ENCODE assay signal across 8 cellular contexts in genomic region chr1:150293433-150294253, GRCh38. TPM values are rescaled to one million over a fixed set of nuclear protein-coding genes. Genes with fewer than 3 reads are reported as not detected.
A peak's percentile ranks its signal among the peaks of the same experiment; 100 is the strongest.
DNase-seq lines count a peak whose midpoint lies in the region; ATAC-seq, FAIRE-seq and TF ChIP-seq lines count a peak whose summit lies in the region.

Gene MRPS21, plus strand, starts transcription at chr1:150293861. Its CDS starts 506 bp downstream, at chr1:150294367.

- H3K27me3 ChIP-seq in HUES48 (ENCODE audit: control insufficient read depth, insufficient read depth, low read length) = no peaks in the 10 kb centered on the region
- no peaks in the 10 kb centered on the region for H3K27me3 ChIP-seq in NT2/D1 (ENCODE audit: insufficient read depth, insufficient read length)
- H3K27me3 ChIP-seq in H1 (replicated peaks in 1 of 4; ENCODE audit: control insufficient read depth in 3 of 4, extremely low read depth in 1 of 4, insufficient read depth in 3 of 4, low read length in 3 of 4) = no peaks in the 10 kb centered on the region
- no peaks in the 10 kb centered on the region for H3K27me3 ChIP-seq in mesenchymal stem cell (ENCODE audit: control insufficient read depth in 1 of 2, insufficient read depth in 1 of 2, low read length in 2 of 2)

- H4K20me1 ChIP-seq in H1 (replicated peaks in 1 of 2; ENCODE audit: control insufficient read depth in 1 of 2, insufficient read depth in 2 of 2, low read length in 2 of 2) = no peaks in the 10 kb centered on the region

- 0 out of 2 replicates have a peak within 1 kb of the TSS, but pooled peaks have one; percentile 39 for H3K18ac ChIP-seq in H1 (ENCODE audit: extremely low read depth, low read length)
- peak within 1 kb of the TSS in 1 of 2 experiments; percentile 41 for H3K18ac ChIP-seq in mesenchymal stem cell (ENCODE audit: low read depth in 1 of 2, low read length in 2 of 2)

- H3K27ac ChIP-seq in HUES48 (ENCODE audit: low read depth, low read length) (peak within 1 kb of the TSS; percentile 79), H1 (ENCODE audit: low read depth, low read length) (peak within 1 kb of the TSS; percentile 90), mesenchymal stem cell (ENCODE audit: low read length, poor library complexity, severe bottlenecking) (peak within 1 kb of the TSS; percentile 15)

- H2BK15ac ChIP-seq in H1 (ENCODE audit: low read length) (0 out of 2 replicates have a peak within 1 kb of the TSS, but pooled peaks have one; percentile 93), mesenchymal stem cell (ENCODE audit: low read depth, poor library complexity, severe bottlenecking) (no peak within 1 kb of the TSS)

- TF ChIP-seq RAD21 in H1 (IDR thresholded peaks at IDR 0.05 in 1 of 2, conservative IDR thresholded peaks at IDR 0.05 in 1 of 2; ENCODE audit: low read depth in 2 of 2, low read length in 2 of 2) = no peak

- peaks cover 33% of the 10 kb centered on the region for H3K36me3 ChIP-seq in HUES48 (ENCODE audit: control insufficient read depth, insufficient read depth, low read length)
- H3K36me3 ChIP-seq in NT2/D1 (ENCODE audit: insufficient read depth, insufficient read length, low read length) = peaks cover 40% of the 10 kb centered on the region
- peaks cover 15 to 29% (median 19%) of the 10 kb centered on the region in 4 experiments; a peak in 7 of 8 replicates for H3K36me3 ChIP-seq in H1 (ENCODE audit: control insufficient read depth in 2 of 4, insufficient read depth in 4 of 4, low read length in 3 of 4)
- peaks cover 9 to 34% of the 10 kb centered on the region in 2 experiments for H3K36me3 ChIP-seq in mesenchymal stem cell (ENCODE audit: control insufficient read depth in 1 of 2, insufficient read depth in 2 of 2, low read depth in 1 of 2, low read length in 2 of 2)

- peak within 1 kb of the TSS; percentile 80 for H2BK12ac ChIP-seq in H1 (ENCODE audit: low read depth, low read length)
- no peak within 1 kb of the TSS for H2BK12ac ChIP-seq in mesenchymal stem cell (ENCODE audit: low read length in 2 of 2)

- H4K8ac ChIP-seq in H1 (ENCODE audit: extremely low read depth, insufficient read depth, low read length) = peak within 1 kb of the TSS; percentile 99; the same call in 1 of the 2 replicates
- peak within 1 kb of the TSS; percentile 66 for H4K8ac ChIP-seq in mesenchymal stem cell (ENCODE audit: low read length)

- FAIRE-seq in H1 (lab: Jason Lieb, UNC) = peak; percentile 57

- H2AFZ ChIP-seq in H1 (ENCODE audit: low read length) (peak within 1 kb of the TSS; percentile 71), mesenchymal stem cell (ENCODE audit: low read depth, low read length) (peak within 1 kb of the TSS; percentile 83)

- H3K4me2 ChIP-seq in H1 (ENCODE audit: insufficient read depth in 1 of 2, low read depth in 2 of 2, low read length in 2 of 2) (peak within 1 kb of the TSS; percentile 72 to 78), mesenchymal stem cell (ENCODE audit: low read length, poor library complexity, severe bottlenecking) (peak within 1 kb of the TSS; percentile 90)

- peak within 1 kb of the TSS; percentile 23 for H4K91ac ChIP-seq in H1 (replicated peaks; ENCODE audit: insufficient read length, low read length)
- H4K91ac ChIP-seq in mesenchymal stem cell (ENCODE audit: low read length) = no peak within 1 kb of the TSS

- POLR2A ChIA-PET in H1 (lab: Charles Lee; ENCODE audit: partially characterized antibody) = interaction anchor here (25.2 kb wide), 1 partner anchor 36 kb away, joined by 535 read pairs; the partner anchor contains the start of gene CA14

- H3K4ac ChIP-seq in H1 (replicated peaks; ENCODE audit: insufficient read length, low read depth, low read length) (peak within 1 kb of the TSS; percentile 48), mesenchymal stem cell (ENCODE audit: low read depth in 1 of 2, low read length in 2 of 2) (no peak within 1 kb of the TSS)

- peak within 1 kb of the TSS; percentile 93 for H3K9ac ChIP-seq in HUES48 (ENCODE audit: low read depth, low read length)
- peak within 1 kb of the TSS; percentile 95 for H3K9ac ChIP-seq in NT2/D1 (ENCODE audit: insufficient read length, low read depth)
- H3K9ac ChIP-seq in H1 (replicated peaks in 1 of 4; ENCODE audit: extremely low read depth in 1 of 4, low read depth in 3 of 4, low read length in 3 of 4) = peak within 1 kb of the TSS; percentile 71 to 97 (median 94)
- H3K9ac ChIP-seq in mesenchymal stem cell (ENCODE audit: low read length) = peak within 1 kb of the TSS; percentile 99

- H3K14ac ChIP-seq in H1 (ENCODE audit: insufficient read length) (no peak within 1 kb of the TSS), mesenchymal stem cell (ENCODE audit: low read length in 2 of 2) (peak within 1 kb of the TSS in 1 of 2 experiments; percentile 44)

- peak within 1 kb of the TSS; percentile 0; the same call in 1 of the 2 replicates for H2BK5ac ChIP-seq in H1 (ENCODE audit: low read depth, low read length)
- no peak within 1 kb of the TSS for H2BK5ac ChIP-seq in mesenchymal stem cell (ENCODE audit: low read depth, low read length, poor library complexity, severe bottlenecking)

- 11% methylated on average over 43 of the region's 43 CpGs; no CpG with 5 or more reads in 1 of the 2 experiments for WGBS in H1 (ENCODE audit: extremely low coverage in 1 of 2, insufficient coverage in 1 of 2, insufficient read length in 1 of 2, insufficient replicate concordance in 2 of 2, low coverage in 1 of 2, low lambda C conversion rate in 2 of 2, missing lambda C conversion rate in 1 of 2), 2 experiments
- WGBS in mesenchymal stem cell = 44% methylated on average over 29 of the region's 43 CpGs

- no peak within 1 kb of the TSS for H2BK20ac ChIP-seq in H1 (ENCODE audit: low read length)

- H4K5ac ChIP-seq in H1 (ENCODE audit: insufficient read length, low read depth, low read length) = peak within 1 kb of the TSS; percentile 56

- H3K23ac ChIP-seq in H1 (ENCODE audit: insufficient read length) = no peak within 1 kb of the TSS
- H3K23ac ChIP-seq in mesenchymal stem cell (ENCODE audit: low read length in 2 of 2) = no peak within 1 kb of the TSS

- CTCF ChIA-PET in H1 (lab: Charles Lee; ENCODE audit: partially characterized antibody) = no interaction called here

- H3K79me1 ChIP-seq in H1 (ENCODE audit: low read depth, low read length) = no peaks in the 10 kb centered on the region
- H3K79me1 ChIP-seq in mesenchymal stem cell (replicated peaks; ENCODE audit: low read length, poor library complexity, severe bottlenecking) = peaks cover 12% of the 10 kb centered on the region

- H2BK120ac ChIP-seq in H1 (replicated peaks; ENCODE audit: low read depth, low read length) (no peak within 1 kb of the TSS), mesenchymal stem cell (ENCODE audit: low read depth, low read length) (no peak within 1 kb of the TSS)

- ATAC-seq in GM21390 (IDR thresholded peaks at IDR 0.05; ENCODE audit: unreplicated experiment) = peak; percentile 96

- peak within 1 kb of the TSS; percentile 7 for H3K56ac ChIP-seq in H1 (replicated peaks; ENCODE audit: insufficient read length, low read depth, low read length)

- TF ChIP-seq EP300 in H1 (IDR thresholded peaks at IDR 0.05; ENCODE audit: borderline replicate concordance in 1 of 2, low read depth in 2 of 2, low read length in 2 of 2) = no peak; a peak in 1 of 3 replicates

- DNase-seq in COR-L47 (lab: John Stamatoyannopoulos, UW) (peak; percentile 88), NT2/D1 (ENCODE audit: low read depth, low spot score) (peak; percentile 95), H1 (ENCODE audit: low read depth in 1 of 2, low spot score in 2 of 2) (peak; percentile 70 to 88), mesenchymal stem cell (peak; percentile 90)
- DNase-seq in activated CD8-positive, alpha-beta memory T cell treated with anti-CD3 and anti-CD28 coated beads for 48 hours (ENCODE audit: low read depth in 2 of 3, low spot score in 2 of 3) = peak; percentile 70 to 76 (median 72)
- peak; percentile 71 for DNase-seq in stimulated activated CD8-positive, alpha-beta memory T cell treated with anti-CD3 and anti-CD28 coated beads, Interleukin-12 subunit alpha, Interleukin-12 subunit beta, amount 100 ng/mL, for 4 hours (ENCODE audit: low read depth)

- H3K4me3 ChIP-seq in HUES48 (ENCODE audit: low read depth, low read length) = peak within 1 kb of the TSS; percentile 96
- H3K4me3 ChIP-seq in NT2/D1 (ENCODE audit: insufficient read length, low read depth) = peak within 1 kb of the TSS; percentile 92
- peak within 1 kb of the TSS; percentile 79 to 100 (median 90) for H3K4me3 ChIP-seq in H1 (ENCODE audit: extremely low read depth in 1 of 4, insufficient read depth in 2 of 4, low read depth in 3 of 4, low read length in 4 of 4)
- H3K4me3 ChIP-seq in mesenchymal stem cell (ENCODE audit: insufficient read depth in 1 of 2, low read depth in 1 of 2, low read length in 2 of 2) = peak within 1 kb of the TSS; percentile 72 to 99

- peaks cover 4 to 34% of the 10 kb centered on the region in 2 experiments; a peak in 3 of 4 replicates for H3K79me2 ChIP-seq in H1 (ENCODE audit: control insufficient read depth in 1 of 2, insufficient read depth in 2 of 2, low read length in 2 of 2)

- no peaks in the 10 kb centered on the region for H3K9me3 ChIP-seq in HUES48 (ENCODE audit: control insufficient read depth, insufficient read depth, low read length)
- no peaks in the 10 kb centered on the region for H3K9me3 ChIP-seq in NT2/D1 (ENCODE audit: insufficient read depth, low read length)
- no peaks in the 10 kb centered on the region for H3K9me3 ChIP-seq in H1 (ENCODE audit: insufficient read depth in 2 of 2, low read depth in 1 of 2, low read length in 1 of 2)
- H3K9me3 ChIP-seq in mesenchymal stem cell (ENCODE audit: control insufficient read depth, low read length) = no peaks in the 10 kb centered on the region

- peak; percentile 92 to 99 for TF ChIP-seq POLR2A in H1 (IDR thresholded peaks at IDR 0.05; ENCODE audit: control extremely low read depth in 1 of 2, low read depth in 2 of 2, low read length in 2 of 2)

- TF ChIP-seq CTCF in H1 (IDR thresholded peaks at IDR 0.05; ENCODE audit: control extremely low read depth in 1 of 3, insufficient read depth in 1 of 3, low read depth in 1 of 3, low read length in 3 of 3) = no peak

- H3K4me1 ChIP-seq in HUES48 (ENCODE audit: control insufficient read depth, insufficient read depth, low read length) (0 out of 2 replicates have a peak, but pooled peaks cover 5% of the 10 kb centered on the region), NT2/D1 (ENCODE audit: insufficient read depth, insufficient read length) (peaks cover 2% of the 10 kb centered on the region), H1 (replicated peaks in 1 of 4; ENCODE audit: control insufficient read depth in 3 of 4, insufficient read depth in 4 of 4, low read length in 3 of 4) (no peaks in the 10 kb centered on the region; a peak in 2 of 7 replicates), mesenchymal stem cell (ENCODE audit: control insufficient read depth, insufficient read depth, low read depth, low read length) (peaks cover 5% of the 10 kb centered on the region)

- H2AK5ac ChIP-seq in H1 (ENCODE audit: low read depth, low read length) (peak within 1 kb of the TSS; percentile 18), mesenchymal stem cell (ENCODE audit: low read length, severe bottlenecking) (peak within 1 kb of the TSS; percentile 7)

- H3K23me2 ChIP-seq in H1 (ENCODE audit: low read depth, low read length) = no peaks in the 10 kb centered on the region; the same call in 1 of the 2 replicates

RNA-seq across cellular contexts. Expression of gene MRPS21, which starts in this region (rescaled TPM):
- total RNA-seq in H1 (2021; fragmentation: NEBNext Ultra II Directional; extraction: Animal tissue kit (Norgen Biotek cat#: 25700)) = 99.8 and 104 TPM in 2 replicates
- 59.0 and 81.9 TPM in 2 replicates for polyA plus RNA-seq in H1 (2011; rRNA removed)
- 106 TPM for polyA plus RNA-seq in H1 (2011; cell fraction: cytosol; rRNA removed)
- polyA plus RNA-seq in H1 (2011; cell fraction: nucleus; rRNA removed) = 87.5 TPM
- polyA plus RNA-seq in H1 (2012, experiment 1 of 2) = 81.5 to 134 TPM (median 118 TPM) in 4 replicates
- polyA plus RNA-seq in H1 (2012, experiment 2 of 2) = 69.8 TPM
- 160 TPM for polyA plus RNA-seq in H1 (2013, experiment 1 of 2)
- polyA plus RNA-seq in H1 (2013, experiment 2 of 2) = 157 TPM
- 26.2 and 30.7 TPM in 2 replicates for polyA minus RNA-seq in H1 (2011; rRNA and poly(A)+ RNA removed)
- polyA minus RNA-seq in H1 (2011; cell fraction: cytosol; rRNA and poly(A)+ RNA removed) = 23.5 TPM
- polyA minus RNA-seq in H1 (2011; cell fraction: nucleus; rRNA and poly(A)+ RNA removed) = 44.6 TPM
- 88.1 TPM for polyA plus RNA-seq in mesenchymal stem cell (2013, experiment 1 of 2)
- polyA plus RNA-seq in mesenchymal stem cell (2013, experiment 2 of 2) = 81.5 TPM

Comparison
In these comparisons a context has a peak if more than half of its experiments do, and no peak if none do; other contexts are left out.
1. Peak in every context shown above with its lines: DNase-seq, ATAC-seq, H3K4me3 ChIP-seq and H3K27ac ChIP-seq.
2. H3K27ac ChIP-seq: peak in every context shown above with its lines; median percentile 90 in H1; 79 in HUES48; 15 in mesenchymal stem cell.